Comparison of ENCODE assay signal across 8 cellular contexts in the genomic region with DNA sequence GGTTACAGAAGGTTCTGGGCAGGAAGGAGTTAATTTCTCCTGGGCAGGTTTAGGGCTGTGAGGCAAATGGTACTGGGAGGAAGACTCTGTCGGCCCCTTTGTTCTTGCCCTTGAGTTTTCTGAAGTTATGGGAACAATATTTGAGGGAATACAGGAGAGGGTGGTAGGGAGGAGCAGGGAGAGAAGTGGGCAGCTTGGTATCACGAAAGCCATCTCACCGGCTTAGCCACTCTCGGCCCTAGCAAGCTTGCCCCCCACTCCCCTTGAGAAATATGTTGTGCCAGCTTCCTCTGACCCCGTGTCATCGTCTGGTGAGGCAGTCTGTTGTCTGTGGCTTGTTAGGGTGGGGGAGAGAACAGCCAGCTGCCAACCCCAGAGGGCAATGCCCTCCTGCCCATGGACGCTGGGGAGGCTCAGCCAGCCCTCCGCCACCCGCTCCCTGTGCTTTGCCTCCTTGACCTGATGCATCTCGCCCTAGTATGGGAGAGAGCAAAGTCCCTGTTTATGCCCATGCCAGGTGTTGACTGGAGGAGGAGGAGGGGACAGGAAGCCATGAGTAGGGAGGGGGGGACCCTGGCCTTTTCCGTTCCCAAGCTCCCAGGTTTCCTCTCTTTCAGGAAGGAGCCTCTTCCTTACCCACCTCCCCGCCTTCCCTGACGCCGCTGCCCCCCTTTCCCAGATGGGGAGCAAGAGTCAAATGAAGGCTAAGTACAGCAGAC. TPM values are rescaled to one million over a fixed set of nuclear protein-coding genes. Genes with fewer than 3 reads are reported as not detected.
DNase-seq lines count a peak whose midpoint lies in the region; ATAC-seq lines count a peak whose summit lies in the region.

No MANE protein-coding gene starts in this region.

- peak overlapping the region; percentile 52 to 67 (median 61) for H3K4me3 ChIP-seq in skin epidermis

- peak overlapping the region; percentile 68 to 92 (median 79) for H3K4me3 Mint-ChIP-seq in immature natural killer cell

- H3K4me1 Mint-ChIP-seq in immature natural killer cell, result peaks cover 26 to 28% of the 10 kb centered on the region in 2 donors

- peaks cover 0 to 3% (median 0%) of the 10 kb centered on the region in 3 donors for H3K36me3 Mint-ChIP-seq in immature natural killer cell

- peak overlapping the region in 3 of 6 donors; percentile 16 to 76 (median 49) for H3K27ac Mint-ChIP-seq in immature natural killer cell

- H3K27ac ChIP-seq in angular gyrus (ENCODE audit: low read depth, low read length) (peak overlapping the region; percentile 98), skin epidermis (peak overlapping the region; percentile 23 to 98 (median 91))

- DNase-seq in NCI-H2196 (lab: John Stamatoyannopoulos, UW; ENCODE audit: unreplicated experiment) (peak; percentile 47), NCI-H2196 treated with DMSO at 0.1 percent for 48 hours (lab: John Stamatoyannopoulos, UW; ENCODE audit: unreplicated experiment) (no peak), immature natural killer cell (peak in 2 of 3 donors; percentile 14 to 16)
- no peak for DNase-seq in activated effector memory CD4-positive, alpha-beta T cell treated with anti-CD3 and anti-CD28 coated beads, Interleukin-2, amount 50 U/mL, for 16 hours
- DNase-seq in stimulated activated CD4-positive, alpha-beta T cell treated with anti-CD3 and anti-CD28 coated beads, Interleukin-1b, Interleukin-23, amount 100 ng/mL, for 48 hours, result no peak

- peaks cover 3 to 17% (median 13%) of the 10 kb centered on the region in 3 donors for H3K27me3 Mint-ChIP-seq in immature natural killer cell (ENCODE audit: low read depth in 3 of 3)

- H3K9me3 Mint-ChIP-seq in immature natural killer cell, result no peaks in the 10 kb centered on the region

- no peak for ATAC-seq in GM18520 (IDR thresholded peaks at IDR 0.05; ENCODE audit: unreplicated experiment)

RNA-seq across cellular contexts. Expression of a gene that starts 1.2 kb away (rescaled TPM):
- polyA plus RNA-seq in immature natural killer cell, result 1 to 10 TPM in 2 of 3 donors, under 1 TPM in 1; 0.64 to 4.0 (median 1.1) TPM

RNA-seq across cellular contexts. Expression of a gene that starts 6.7 kb away (rescaled TPM):
- 100 to 1,000 TPM in 1 of 3 donors, 10 to 100 TPM in 2; 59.5 to 120 (median 93.0) TPM for polyA plus RNA-seq in immature natural killer cell

RNA-seq across cellular contexts. Expression of a gene that starts 11.4 kb away (rescaled TPM):
- 100 to 1,000 TPM; 103 to 274 (median 126) TPM for polyA plus RNA-seq in immature natural killer cell

RNA-seq across cellular contexts. Expression of a gene that starts 44.2 kb away (rescaled TPM):
- 100 to 1,000 TPM; 396 to 465 (median 435) TPM for polyA plus RNA-seq in immature natural killer cell

RNA-seq across cellular contexts. Expression of a gene that starts 44.7 kb away (rescaled TPM):
- under 1 TPM in 1 of 3 donors, not detected in 2; 0.43 TPM for polyA plus RNA-seq in immature natural killer cell

Comparison
In these comparisons a context has a peak if more than half of its experiments do, and no peak if none do; other contexts are left out.
1. DNase-seq: peak in NCI-H2196 (single experiment) and immature natural killer cell (2 of 3); none in NCI-H2196 treated with DMSO at 0.1 percent for 48 hours (single experiment), activated effector memory CD4-positive, alpha-beta T cell treated with anti-CD3 and anti-CD28 coated beads, Interleukin-2, amount 50 U/mL, for 16 hours (single experiment) and stimulated activated CD4-positive, alpha-beta T cell treated with anti-CD3 and anti-CD28 coated beads, Interleukin-1b, Interleukin-23, amount 100 ng/mL, for 48 hours (single experiment).